18 cellular contexts compared by ENCODE assay signal in genomic region chr12:83147341-83147740, GRCh38.
DNase-seq lines count a peak whose midpoint lies in the region; ATAC-seq lines count a peak whose summit lies in the region.
"Had no signal": no experiment of that assay in that cellular context is flagged by ENCODE, and none has a peak within 500 bp of the region (broad histone marks: within the 10 kb centered on the region; RNA-seq: fewer than 3 reads in every experiment).

No MANE protein-coding gene starts in this region.

- in situ Hi-C loops in SK-MEL-5 (cut with HindIII; ENCODE audit: low pct_unique_long_range_greater_than_20kb, low sequenced_read_pairs) = no loop called here
- in situ Hi-C loops in G401 (cut with HindIII; ENCODE audit: low sequenced_read_pairs) = no loop called here

- no peak for ATAC-seq in GM21576 (IDR thresholded peaks at IDR 0.05; ENCODE audit: unreplicated experiment)
- ATAC-seq: A549; CD8-positive, alpha-beta T cell had no signal

- DNase-seq in COLO829 (ENCODE audit: low spot score) (peak; percentile 56), SK-MEL-5 (ENCODE audit: low read depth, low spot score) (peak; percentile 85), medulla oblongata (ENCODE audit: extremely low spot score) (peak; percentile 6), putamen (ENCODE audit: low spot score) (no peak), G401 (ENCODE audit: low spot score) (no peak)
- DNase-seq: AML-193; CD4-positive, alpha-beta T cell; CD8-positive, alpha-beta T cell; COR-L47; DMS 273 treated with DMSO at 0.1 percent for 48 hours; DMS153; DMS53; DMS79; DND-41; EL; GF-D8 had no signal

Comparison
In these comparisons a context has a peak if more than half of its experiments do, and no peak if none do; other contexts are left out.
1. DNase-seq: peak in COLO829 (single experiment), SK-MEL-5 (single experiment) and medulla oblongata (single experiment); none in putamen (single experiment) and G401 (single experiment).